14 cellular contexts compared by ENCODE assay signal in the genomic region with DNA sequence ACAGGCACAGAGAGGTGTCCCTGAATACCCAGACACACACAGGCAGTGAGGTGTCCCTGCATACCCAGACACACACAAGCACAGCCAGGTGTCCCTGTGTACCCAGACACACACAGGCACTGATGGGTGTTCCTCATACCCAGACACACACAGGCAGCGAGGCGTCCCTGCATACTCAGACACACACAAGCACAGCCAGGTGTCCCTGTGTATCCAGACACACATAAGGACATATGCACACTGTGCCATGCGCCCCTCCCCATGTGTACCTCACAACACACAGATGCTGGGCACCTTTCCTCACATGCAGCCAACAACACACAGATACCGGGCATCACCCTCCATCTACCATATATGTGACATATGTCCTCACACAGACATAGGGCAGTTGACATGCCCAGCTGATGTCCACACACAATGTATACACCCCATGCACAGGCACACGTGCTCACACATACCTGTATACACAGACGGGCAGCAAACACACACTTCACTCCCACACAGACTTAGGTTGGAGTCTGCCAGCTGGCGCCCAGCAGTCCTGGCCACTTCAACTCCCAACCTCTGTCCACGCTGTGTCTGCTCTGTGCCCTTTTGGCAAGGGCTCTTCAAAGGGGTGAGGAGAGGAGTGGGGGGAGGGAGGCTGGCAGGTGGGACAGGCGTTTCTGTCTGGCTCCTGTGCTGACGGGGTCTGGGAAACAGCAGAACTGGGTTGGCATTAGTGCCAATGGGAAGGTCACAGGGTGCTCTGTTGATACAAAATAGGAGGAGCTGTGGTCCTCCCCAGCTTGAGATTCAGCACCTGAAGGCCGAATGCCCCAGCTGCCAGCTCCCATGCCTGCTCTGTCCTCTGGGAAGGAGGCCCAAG.
"Had no signal": no experiment of that assay in that cellular context is flagged by ENCODE, and none has a peak within 500 bp of the region (broad histone marks: within the 10 kb centered on the region; RNA-seq: fewer than 3 reads in every experiment).

No MANE protein-coding gene starts in this region.

- H3K4me3 Mint-ChIP-seq: activated CD4-positive, alpha-beta T cell treated with anti-CD3 and anti-CD28 coated beads, Interleukin-2, amount 10 ng/mL, durations not matched to agents 7 days and 5 days; activated naive CD4-positive, alpha-beta T cell treated with anti-CD3 and anti-CD28 coated beads for 36 hours; activated T-helper 17 cell treated with anti-CD3 and anti-CD28 coated beads, Interleukin-2, amount 50 U/mL, for 72 hours; central memory CD8-positive, alpha-beta T cell; nephron had no signal

- H3K9me3 Mint-ChIP-seq: activated CD4-positive, alpha-beta T cell treated with anti-CD3 and anti-CD28 coated beads, Interleukin-2, amount 10 ng/mL, durations not matched to agents 7 days and 5 days; activated naive CD4-positive, alpha-beta T cell treated with anti-CD3 and anti-CD28 coated beads for 36 hours; activated T-helper 17 cell treated with anti-CD3 and anti-CD28 coated beads, Interleukin-2, amount 50 U/mL, for 72 hours; central memory CD8-positive, alpha-beta T cell; nephron had no signal

- ATAC-seq: activated T-helper 17 cell treated with anti-CD3 and anti-CD28 coated beads, Interleukin-2, amount 50 U/mL, for 72 hours had no signal

- H3K36me3 ChIP-seq: tibial artery had no signal

- DNase-seq: activated CD4-positive, alpha-beta T cell treated with anti-CD3 and anti-CD28 coated beads, Interleukin-2, amount 10 ng/mL, durations not matched to agents 7 days and 5 days; activated CD4-positive, CD25-positive, alpha-beta regulatory T cell; activated CD8-positive, alpha-beta memory T cell treated with anti-CD3 and anti-CD28 coated beads for 24 hours; activated naive CD4-positive, alpha-beta T cell treated with anti-CD3 and anti-CD28 coated beads for 36 hours; activated T-cell treated with anti-CD3 and anti-CD28 coated beads for 4 hours; cortex of kidney; effector CD8-positive, alpha-beta T cell; foreskin melanocyte; kidney; stimulated activated CD4-positive, alpha-beta T cell treated with anti-CD3 and anti-CD28 coated beads, Interleukin-4, amount 100 ng/mL, for 4 hours; tibial artery had no signal

- H3K27ac Mint-ChIP-seq: activated CD4-positive, alpha-beta T cell treated with anti-CD3 and anti-CD28 coated beads, Interleukin-2, amount 10 ng/mL, durations not matched to agents 7 days and 5 days; activated naive CD4-positive, alpha-beta T cell treated with anti-CD3 and anti-CD28 coated beads for 36 hours; activated T-helper 17 cell treated with anti-CD3 and anti-CD28 coated beads, Interleukin-2, amount 50 U/mL, for 72 hours; nephron had no signal

- H3K4me1 ChIP-seq: tibial artery had no signal

- H3K27ac ChIP-seq: tibial artery had no signal

- H3K4me3 ChIP-seq: tibial artery had no signal

- H3K4me1 Mint-ChIP-seq: activated CD4-positive, alpha-beta T cell treated with anti-CD3 and anti-CD28 coated beads, Interleukin-2, amount 10 ng/mL, durations not matched to agents 7 days and 5 days; activated T-helper 17 cell treated with anti-CD3 and anti-CD28 coated beads, Interleukin-2, amount 50 U/mL, for 72 hours; central memory CD8-positive, alpha-beta T cell had no signal

- FAIRE-seq: kidney had no signal

- H3K27me3 Mint-ChIP-seq: activated CD4-positive, alpha-beta T cell treated with anti-CD3 and anti-CD28 coated beads, Interleukin-2, amount 10 ng/mL, durations not matched to agents 7 days and 5 days had no signal
